In the genomic region with DNA sequence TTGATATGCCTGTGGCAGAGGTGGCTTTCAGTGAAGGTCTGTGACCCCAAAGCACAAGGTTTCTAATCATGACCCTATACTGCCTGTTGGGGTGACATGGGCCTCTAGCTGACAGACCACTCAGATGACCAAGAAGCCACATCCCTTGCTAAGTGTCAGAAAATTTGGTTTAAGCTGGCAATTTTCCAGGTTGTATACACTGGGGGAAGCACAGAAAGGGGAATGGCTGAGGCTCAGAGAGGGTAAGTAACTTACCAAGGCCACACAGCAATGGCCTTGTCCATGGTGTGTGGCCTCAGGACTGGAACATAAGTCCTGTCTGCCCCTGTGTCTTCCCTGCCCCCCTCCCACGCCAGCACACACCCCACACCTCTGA, we compare ENCODE assay signal across 13 cellular contexts.
A peak's percentile ranks its signal among the peaks of the same experiment; 100 is the strongest.
DNase-seq lines count a peak whose midpoint lies in the region; ATAC-seq, FAIRE-seq and TF ChIP-seq lines count a peak whose summit lies in the region.
"Had no signal": no experiment of that assay in that cellular context is flagged by ENCODE, and none has a peak within 500 bp of the region (broad histone marks: within the 10 kb centered on the region; RNA-seq: fewer than 3 reads in every experiment).

No MANE protein-coding gene starts in this region.

- no peak for DNase-seq in HepG2 (ENCODE audit: low spot score)
- DNase-seq in right lobe of liver, result no peak
- DNase-seq in activated CD8-positive, alpha-beta T cell treated with anti-CD3 and anti-CD28 coated beads for 36 hours, result peak; percentile 15
- no peak for DNase-seq in naive B cell
- DNase-seq in upper lobe of left lung, result no peak
- DNase-seq in HTR-8/SVneo (ENCODE audit: insufficient read length, low spot score), result no peak
- DNase-seq in kidney tubule cell (ENCODE audit: low spot score), result no peak
- DNase-seq in Right ventricle myocardium inferior (ENCODE audit: missing footprints), result no peak
- DNase-seq: cortex of kidney, GOT3, IMR-90, NCI-H1105 treated with DMSO at 0.1 percent for 48 hours had no signal

- peak overlapping the region; percentile 93 for H3K27ac Mint-ChIP-seq in activated CD8-positive, alpha-beta T cell treated with anti-CD3 and anti-CD28 coated beads for 36 hours
- H3K27ac Mint-ChIP-seq in naive B cell, result peak overlapping the region in 5 of 6 donors; percentile 82 to 95 (median 94)

- H3K4me1 Mint-ChIP-seq in activated CD8-positive, alpha-beta T cell treated with anti-CD3 and anti-CD28 coated beads for 36 hours (ENCODE audit: low read depth), result peaks cover 54% of the 10 kb centered on the region
- peaks cover 60 to 75% (median 72%) of the 10 kb centered on the region in 3 donors for H3K4me1 Mint-ChIP-seq in naive B cell

- H3K27me3 ChIP-seq in HepG2 (ENCODE audit: control insufficient read depth in 1 of 2, insufficient read depth in 2 of 2, low read length in 2 of 2) (peaks cover 0 to 27% of the 10 kb centered on the region in 2 experiments; a peak in 3 of 5 replicates), right lobe of liver (no peaks in the 10 kb centered on the region), upper lobe of left lung (no peaks in the 10 kb centered on the region)

- FAIRE-seq in HepG2 (lab: Jason Lieb, UNC) (no peak), HTR-8/SVneo (lab: Jason Lieb, UNC) (no peak)

- intact Hi-C loops in HepG2 (cut with micrococcal nuclease; ENCODE audit: unreplicated experiment) (no loop called here), right lobe of liver (cut with DNase I) (no loop called here), Right ventricle myocardium inferior (cut with DNase I) (no loop called here)
- intact Hi-C loops in activated CD8-positive, alpha-beta T cell treated with anti-CD3 and anti-CD28 coated beads for 36 hours (cut with micrococcal nuclease), result no loop called here

- TF ChIP-seq CTCF in HepG2 (CRISPR knock-in tag; IDR thresholded peaks at IDR 0.05), result no peak
- no peak for TF ChIP-seq CTCF in right lobe of liver (IDR thresholded peaks at IDR 0.05)
- TF ChIP-seq CTCF in activated CD8-positive, alpha-beta T cell treated with anti-CD3 and anti-CD28 coated beads for 36 hours (IDR thresholded peaks at IDR 0.05), result no peak
- TF ChIP-seq CTCF in upper lobe of left lung (IDR thresholded peaks at IDR 0.05), result no peak

- POLR2A ChIA-PET in HepG2 (lab: Yijun Ruan, JAX), result no interaction called here
- POLR2A ChIA-PET in activated CD8-positive, alpha-beta T cell treated with anti-CD3 and anti-CD28 coated beads for 36 hours (lab: Charles Lee), result interaction anchor here (1.0 to 2.0 kb wide), 4 partner anchors 10 to 31 kb away, joined by 3 to 6 read pairs (median 4); no protein-coding TSS in a partner anchor

- no peak for TF ChIP-seq EP300 in HepG2 (IDR thresholded peaks at IDR 0.05; ENCODE audit: low read depth in 2 of 2, low read length in 2 of 2)
- no peak for TF ChIP-seq EP300 in HepG2 (CRISPR knock-in tag; IDR thresholded peaks at IDR 0.05; ENCODE audit: borderline replicate concordance)
- no peak for TF ChIP-seq EP300 in upper lobe of left lung (IDR thresholded peaks at IDR 0.05)

- no peak overlapping the region for H3K4me2 ChIP-seq in HepG2 (ENCODE audit: low read depth, low read length)

- H3K4me3 Mint-ChIP-seq in activated CD8-positive, alpha-beta T cell treated with anti-CD3 and anti-CD28 coated beads for 36 hours, result peak overlapping the region; percentile 52
- peak overlapping the region in 7 of 8 donors; percentile 61 to 86 (median 74) for H3K4me3 Mint-ChIP-seq in naive B cell

- H3K9me3 Mint-ChIP-seq in activated CD8-positive, alpha-beta T cell treated with anti-CD3 and anti-CD28 coated beads for 36 hours, result peaks cover 12% of the 10 kb centered on the region
- peaks cover 0 to 5% (median 0%) of the 10 kb centered on the region in 7 donors for H3K9me3 Mint-ChIP-seq in naive B cell

- no peak overlapping the region for H3K9ac ChIP-seq in HepG2 (ENCODE audit: insufficient read depth, low read depth, low read length)

- TF ChIP-seq POLR2A in HepG2 (IDR thresholded peaks at IDR 0.05; ENCODE audit: insufficient read depth in 1 of 2, low read depth in 2 of 2, low read length in 2 of 2) (no peak), right lobe of liver (IDR thresholded peaks at IDR 0.05) (no peak), upper lobe of left lung (IDR thresholded peaks at IDR 0.05) (no peak)

- H3K4me1 ChIP-seq in HepG2 (ENCODE audit: insufficient read depth, low read length) (no peaks in the 10 kb centered on the region), right lobe of liver (no peaks in the 10 kb centered on the region), upper lobe of left lung (peaks cover 13 to 24% (median 18%) of the 10 kb centered on the region in 4 donors)

- no peak overlapping the region for H2AFZ ChIP-seq in HepG2 (ENCODE audit: low read length)

- BruUV-seq in HepG2 (replicated peaks; lab: Mats Ljungman, UMichigan), result no TSS peak

- WGBS in HepG2 (ENCODE audit: low lambda C conversion rate), result 0% methylated on average over 1 of the region's 1 CpG
- 20% methylated on average over 1 of the region's 1 CpG for WGBS in right lobe of liver (ENCODE audit: insufficient coverage, low coverage, low lambda C conversion rate, missing lambda C conversion rate)
- WGBS in upper lobe of left lung, 2 donors, result 80 to 100% methylated on average over 1 of the region's 1 CpG

- H3K9me3 ChIP-seq in HepG2 (ENCODE audit: low read length), result no peaks in the 10 kb centered on the region
- no peaks in the 10 kb centered on the region for H3K9me3 ChIP-seq in right lobe of liver
- H3K9me3 ChIP-seq in upper lobe of left lung, result no peaks in the 10 kb centered on the region

- H3K27ac ChIP-seq in HepG2 (ENCODE audit: extremely low read length, insufficient read depth, low read length) (no peak overlapping the region), right lobe of liver (no peak overlapping the region), upper lobe of left lung (peak overlapping the region in 3 of 4 donors; percentile 12 to 62 (median 50))

- H3K36me3 ChIP-seq in HepG2 (replicated peaks in 1 of 2; ENCODE audit: control insufficient read depth in 1 of 2, insufficient read depth in 2 of 2, low read length in 2 of 2) (no peaks in the 10 kb centered on the region), right lobe of liver (no peaks in the 10 kb centered on the region), upper lobe of left lung (no peaks in the 10 kb centered on the region)

- H4K20me1 ChIP-seq in HepG2 (ENCODE audit: insufficient read depth, low read length), result no peaks in the 10 kb centered on the region

- H3K4me3 ChIP-seq in HepG2 (replicated peaks in 1 of 3; ENCODE audit: insufficient read depth in 1 of 3, low read depth in 2 of 3, low read length in 3 of 3) (no peak overlapping the region), right lobe of liver (no peak overlapping the region), upper lobe of left lung (no peak overlapping the region)
- H3K4me3 ChIP-seq: lung had no signal

- no peak for TF ChIP-seq RAD21 in HepG2 (CRISPR knock-in tag; IDR thresholded peaks at IDR 0.05)

- H3K27me3 Mint-ChIP-seq in activated CD8-positive, alpha-beta T cell treated with anti-CD3 and anti-CD28 coated beads for 36 hours, result no peaks in the 10 kb centered on the region
- no peaks in the 10 kb centered on the region for H3K27me3 Mint-ChIP-seq in naive B cell

- in situ Hi-C loops in HepG2 (cut with HindIII; ENCODE audit: extremely low pct_ligation_motif_present, low pct_unique_long_range_greater_than_20kb), result no loop called here

- CTCF ChIA-PET in HepG2 (lab: Yijun Ruan, JAX; ENCODE audit: low intra/inter-chr PET ratio, low total read pairs), result no interaction called here
- CTCF ChIA-PET in activated CD8-positive, alpha-beta T cell treated with anti-CD3 and anti-CD28 coated beads for 36 hours (lab: Charles Lee), result interaction anchor here (0.9 to 3.4 kb wide), 6 partner anchors 12 to 143 kb away, joined by 3 to 37 read pairs (median 4); partner anchors contain the start of gene TP53I11

- ATAC-seq in HepG2 (no peak), right lobe of liver (no peak), naive B cell (ENCODE audit: low read depth in 2 of 2) (no peak), upper lobe of left lung (ENCODE audit: low FRiP score in 2 of 2) (no peak), Right ventricle myocardium inferior (no peak)
- ATAC-seq in activated CD8-positive, alpha-beta T cell treated with anti-CD3 and anti-CD28 coated beads for 36 hours, result peak; percentile 8

- no peaks in the 10 kb centered on the region for H3K79me2 ChIP-seq in HepG2 (ENCODE audit: insufficient read depth, low read length)

- H3K36me3 Mint-ChIP-seq in activated CD8-positive, alpha-beta T cell treated with anti-CD3 and anti-CD28 coated beads for 36 hours (ENCODE audit: low read depth), result peaks cover 2% of the 10 kb centered on the region
- H3K36me3 Mint-ChIP-seq in naive B cell, result peaks cover 0 to 5% of the 10 kb centered on the region in 2 donors

TF ChIP-seq in HepG2, 621 proteins besides CTCF, POLR2A, EP300 and RAD21:
- TF ChIP-seq CSRNP1 (CRISPR knock-in tag; IDR thresholded peaks at IDR 0.05) (no peak), ZNF768 (CRISPR knock-in tag; IDR thresholded peaks at IDR 0.05) (peak; percentile 86)

Comparison
In these comparisons a context has a peak if more than half of its experiments do, and no peak if none do; other contexts are left out.
1. H3K27ac ChIP-seq: peak in upper lobe of left lung (3 of 4); none in HepG2 (single experiment) and right lobe of liver (0 of 3).